ENCODE assay signal across 1 cellular context in the genomic region with DNA sequence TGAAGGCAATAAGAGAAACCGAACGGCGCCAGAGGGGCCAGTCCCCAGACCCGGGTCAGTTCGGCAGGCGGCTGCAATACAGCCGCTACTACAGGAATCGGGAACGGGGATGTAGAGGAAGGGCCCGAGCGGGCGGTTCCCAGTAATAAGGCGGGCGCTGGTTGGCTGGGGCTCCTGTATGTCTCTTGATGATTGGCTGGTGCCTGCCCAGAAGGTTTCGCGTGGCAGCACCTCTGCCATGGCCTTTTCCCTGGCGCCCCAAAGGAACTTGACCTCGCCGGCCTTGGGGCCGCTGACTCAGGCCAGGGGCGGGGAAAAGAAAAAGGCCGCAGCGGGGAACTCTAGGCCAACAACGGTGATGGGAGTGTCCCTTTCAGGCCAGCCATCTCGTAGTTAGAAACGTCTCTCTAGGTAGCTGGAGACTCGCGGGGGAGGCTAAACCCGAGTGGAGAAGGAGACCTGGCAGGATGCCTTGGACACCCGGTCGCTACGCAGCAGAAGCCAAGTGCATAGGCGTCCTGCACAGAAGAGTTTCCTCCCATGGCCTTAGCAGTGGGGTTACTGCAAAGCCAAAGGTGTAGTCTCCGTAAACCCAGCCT.
A peak's percentile ranks its signal among the peaks of the same experiment; 100 is the strongest.
TF ChIP-seq lines count a peak whose summit lies in the region.

A gene with protein sequence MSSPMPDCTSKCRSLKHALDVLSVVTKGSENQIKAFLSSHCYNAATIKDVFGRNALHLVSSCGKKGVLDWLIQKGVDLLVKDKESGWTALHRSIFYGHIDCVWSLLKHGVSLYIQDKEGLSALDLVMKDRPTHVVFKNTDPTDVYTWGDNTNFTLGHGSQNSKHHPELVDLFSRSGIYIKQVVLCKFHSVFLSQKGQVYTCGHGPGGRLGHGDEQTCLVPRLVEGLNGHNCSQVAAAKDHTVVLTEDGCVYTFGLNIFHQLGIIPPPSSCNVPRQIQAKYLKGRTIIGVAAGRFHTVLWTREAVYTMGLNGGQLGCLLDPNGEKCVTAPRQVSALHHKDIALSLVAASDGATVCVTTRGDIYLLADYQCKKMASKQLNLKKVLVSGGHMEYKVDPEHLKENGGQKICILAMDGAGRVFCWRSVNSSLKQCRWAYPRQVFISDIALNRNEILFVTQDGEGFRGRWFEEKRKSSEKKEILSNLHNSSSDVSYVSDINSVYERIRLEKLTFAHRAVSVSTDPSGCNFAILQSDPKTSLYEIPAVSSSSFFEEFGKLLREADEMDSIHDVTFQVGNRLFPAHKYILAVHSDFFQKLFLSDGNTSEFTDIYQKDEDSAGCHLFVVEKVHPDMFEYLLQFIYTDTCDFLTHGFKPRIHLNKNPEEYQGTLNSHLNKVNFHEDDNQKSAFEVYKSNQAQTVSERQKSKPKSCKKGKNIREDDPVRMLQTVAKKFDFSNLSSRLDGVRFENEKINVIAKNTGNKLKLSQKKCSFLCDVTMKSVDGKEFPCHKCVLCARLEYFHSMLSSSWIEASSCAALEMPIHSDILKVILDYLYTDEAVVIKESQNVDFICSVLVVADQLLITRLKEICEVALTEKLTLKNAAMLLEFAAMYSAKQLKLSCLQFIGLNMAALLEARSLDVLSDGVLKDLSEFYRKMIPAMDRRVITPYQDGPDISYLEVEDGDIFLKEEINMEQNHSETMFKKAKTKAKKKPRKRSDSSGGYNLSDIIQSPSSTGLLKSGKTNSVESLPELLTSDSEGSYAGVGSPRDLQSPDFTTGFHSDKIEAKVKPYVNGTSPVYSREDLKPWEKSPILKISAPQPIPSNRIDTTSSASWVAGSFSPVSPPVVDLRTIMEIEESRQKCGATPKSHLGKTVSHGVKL (N-terminal part only) (minus strand): TSS at position 111 of the 599 bp plus-strand sequence. CDS start 7,258 bp downstream, outside the sequence.

TF ChIP-seq in endothelial cell of umbilical vein, 7 proteins besides CTCF, POLR2A, EP300 and RAD21:
- peak; percentile 41 for TF ChIP-seq FOS (IDR thresholded peaks at IDR 0.05; ENCODE audit: borderline replicate concordance, insufficient read depth, low read length)
- TF ChIP-seq POLR2AphosphoS5 (IDR thresholded peaks at IDR 0.05; ENCODE audit: insufficient read depth, low read depth, low read length): peak; percentile 61
- no peak for TF ChIP-seq GATA2 (IDR thresholded peaks at IDR 0.05; ENCODE audit: insufficient read depth, insufficient read length, low read depth, low read length)
- no peak for TF ChIP-seq JUN (IDR thresholded peaks at IDR 0.05; ENCODE audit: borderline replicate concordance, insufficient read depth, insufficient read length, low read depth)
